8 cellular contexts compared by ENCODE assay signal in genomic region chr19:48859711-48860572, GRCh38. TPM values are rescaled to one million over a fixed set of nuclear protein-coding genes. Genes with fewer than 3 reads are reported as not detected.
A peak's percentile ranks its signal among the peaks of the same experiment; 100 is the strongest.
DNase-seq lines count a peak whose midpoint lies in the region; ATAC-seq and TF ChIP-seq lines count a peak whose summit lies in the region.

No MANE protein-coding gene starts in this region.

- TF ChIP-seq CTCF in DOHH2 (IDR thresholded peaks at IDR 0.05; ENCODE audit: low read depth, low read length, poor library complexity, severe bottlenecking) (no peak), ovary (IDR thresholded peaks at IDR 0.05) (no peak), PC-9 (conservative IDR thresholded peaks at IDR 0.05) (no peak)

- H3K36me3 ChIP-seq in DOHH2 (ENCODE audit: control insufficient read depth, low read length) (no peaks in the 10 kb centered on the region), mucosa of stomach (ENCODE audit: control insufficient read depth, insufficient read depth, low read length) (no peaks in the 10 kb centered on the region), ovary (no peaks in the 10 kb centered on the region), PC-9 (ENCODE audit: low read depth) (no peaks in the 10 kb centered on the region)

- intact Hi-C loops in ovary (cut with DNase I), result no loop called here
- intact Hi-C loops in PC-9 (cut with micrococcal nuclease; ENCODE audit: unreplicated experiment), result no loop called here

- no peak for DNase-seq in ovary
- no peak for DNase-seq in PC-9
- no peak for DNase-seq in HK-2 (ENCODE audit: unreplicated experiment)

- H3K4me3 Mint-ChIP-seq in activated T-helper 17 cell treated with anti-CD3 and anti-CD28 coated beads, Interleukin-2, amount 50 U/mL, for 72 hours, result peak overlapping the region; percentile 92

- H3K79me2 ChIP-seq in DOHH2 (ENCODE audit: control insufficient read depth, low read length) (no peaks in the 10 kb centered on the region), PC-9 (ENCODE audit: low read depth) (no peaks in the 10 kb centered on the region)

- H3K4me2 ChIP-seq in DOHH2 (ENCODE audit: low read length) (peak overlapping the region; percentile 59; the same call in 1 of the 2 replicates), PC-9 (no peak overlapping the region)

- H2AFZ ChIP-seq in PC-9, result no peak overlapping the region

- H3K9me3 Mint-ChIP-seq in activated T-helper 17 cell treated with anti-CD3 and anti-CD28 coated beads, Interleukin-2, amount 50 U/mL, for 72 hours, result no peaks in the 10 kb centered on the region

- H3K27me3 ChIP-seq in DOHH2 (ENCODE audit: control insufficient read depth, low read length) (no peaks in the 10 kb centered on the region), mucosa of stomach (ENCODE audit: control insufficient read depth, insufficient read depth, low read length) (no peaks in the 10 kb centered on the region), ovary (no peaks in the 10 kb centered on the region), PC-9 (ENCODE audit: insufficient read depth, low read depth) (peaks cover 12% of the 10 kb centered on the region)

- H3K4me1 ChIP-seq in DOHH2 (ENCODE audit: control insufficient read depth, low read length) (peaks cover 10% of the 10 kb centered on the region), mucosa of stomach (ENCODE audit: control insufficient read depth, insufficient read depth, low read length) (no peaks in the 10 kb centered on the region), ovary (ENCODE audit: insufficient read depth) (no peaks in the 10 kb centered on the region), PC-9 (replicated peaks; ENCODE audit: insufficient read depth) (no peaks in the 10 kb centered on the region)

- TF ChIP-seq EP300 in ovary (IDR thresholded peaks at IDR 0.05), result no peak

- POLR2A ChIA-PET in PC-9 (lab: Charles Lee; ENCODE audit: unreplicated experiment), result no interaction called here

- no peak for TF ChIP-seq POLR2A in ovary (IDR thresholded peaks at IDR 0.05)

- no peaks in the 10 kb centered on the region for H3F3A ChIP-seq in DOHH2 (ENCODE audit: control insufficient read depth, insufficient read depth)
- no peaks in the 10 kb centered on the region; the same call in 1 of the 2 replicates for H3F3A ChIP-seq in PC-9 (ENCODE audit: insufficient read depth, low read depth)

- H3K9me2 ChIP-seq in DOHH2 (replicated peaks; ENCODE audit: control insufficient read depth, low read length), result no peaks in the 10 kb centered on the region
- H3K9me2 ChIP-seq in PC-9 (ENCODE audit: insufficient read depth), result no peaks in the 10 kb centered on the region; the same call in 1 of the 2 replicates

- no peaks in the 10 kb centered on the region for H3K36me3 Mint-ChIP-seq in activated T-helper 17 cell treated with anti-CD3 and anti-CD28 coated beads, Interleukin-2, amount 50 U/mL, for 72 hours (ENCODE audit: low read depth)

- peak overlapping the region; percentile 38 for H3K9ac ChIP-seq in mucosa of stomach (ENCODE audit: low read length)

- no peak overlapping the region for H3K27ac Mint-ChIP-seq in activated T-helper 17 cell treated with anti-CD3 and anti-CD28 coated beads, Interleukin-2, amount 50 U/mL, for 72 hours

- H4K20me1 ChIP-seq in DOHH2 (ENCODE audit: control insufficient read depth, insufficient read depth, low read depth, low read length) (no peaks in the 10 kb centered on the region), PC-9 (ENCODE audit: insufficient read depth) (no peaks in the 10 kb centered on the region)

- H3K9me3 ChIP-seq in DOHH2 (ENCODE audit: control insufficient read depth, insufficient read depth, low read length) (no peaks in the 10 kb centered on the region), mucosa of stomach (ENCODE audit: control insufficient read depth, low read length) (no peaks in the 10 kb centered on the region), ovary (no peaks in the 10 kb centered on the region), PC-9 (ENCODE audit: insufficient read depth, low read depth) (no peaks in the 10 kb centered on the region)

- peak; percentile 66 for ATAC-seq in GM21619 (IDR thresholded peaks at IDR 0.05; ENCODE audit: unreplicated experiment)
- peak; percentile 36 for ATAC-seq in activated T-helper 17 cell treated with anti-CD3 and anti-CD28 coated beads, Interleukin-2, amount 50 U/mL, for 72 hours (replicated peaks)
- no peak for ATAC-seq in HG03457 (IDR thresholded peaks at IDR 0.05; ENCODE audit: unreplicated experiment)

- CTCF ChIA-PET in PC-9 (lab: Charles Lee), result no interaction called here

- 84 to 86% (median 86%) methylated on average over 30 of the region's 30 CpGs for WGBS in ovary, 3 donors

- no peaks in the 10 kb centered on the region for H3K27me3 Mint-ChIP-seq in activated T-helper 17 cell treated with anti-CD3 and anti-CD28 coated beads, Interleukin-2, amount 50 U/mL, for 72 hours

- no peak overlapping the region for H3K27ac ChIP-seq in DOHH2 (ENCODE audit: low read depth, low read length)
- no peak overlapping the region for H3K27ac ChIP-seq in ovary
- H3K27ac ChIP-seq in PC-9, result no peak overlapping the region

- BruUV-seq in PC-9 (replicated peaks; lab: Mats Ljungman, UMichigan), result no TSS peak

- no peak overlapping the region for H3K4me3 ChIP-seq in DOHH2 (ENCODE audit: low read length)
- no peak overlapping the region for H3K4me3 ChIP-seq in mucosa of stomach (ENCODE audit: low read length)
- H3K4me3 ChIP-seq in ovary, result no peak overlapping the region
- no peak overlapping the region for H3K4me3 ChIP-seq in PC-9

- H3K4me1 Mint-ChIP-seq in activated T-helper 17 cell treated with anti-CD3 and anti-CD28 coated beads, Interleukin-2, amount 50 U/mL, for 72 hours, result no peaks in the 10 kb centered on the region

RNA-seq across cellular contexts. Expression of gene PLEKHA4, which starts 8.5 kb away (rescaled TPM):
- total RNA-seq in activated T-helper 17 cell treated with anti-CD3 and anti-CD28 coated beads, Interleukin-2, amount 50 U/mL, for 72 hours, result 10 to 100 TPM in 1 of 2 donors, 1 to 10 TPM in 1; 6.5 to 17.6 TPM
- total RNA-seq in ovary (10 to 100 TPM; 18.3 to 96.5 (median 52.7) TPM), PC-9 (2021) (0.79 and 1.8 TPM in 2 replicates)
- polyA plus RNA-seq in ovary, result 10 to 100 TPM; 18.8 to 50.9 TPM

RNA-seq across cellular contexts. Expression of gene PPP1R15A, which starts 12.3 kb away (rescaled TPM):
- 100 to 1,000 TPM in 1 of 2 donors, 10 to 100 TPM in 1; 75.1 to 129 TPM for total RNA-seq in activated T-helper 17 cell treated with anti-CD3 and anti-CD28 coated beads, Interleukin-2, amount 50 U/mL, for 72 hours
- total RNA-seq in ovary, result 100 to 1,000 TPM in 1 of 7 donors, 10 to 100 TPM in 6; 22.8 to 156 (median 40.1) TPM
- polyA plus RNA-seq in ovary, result 10 to 100 TPM; 63.2 to 66.2 TPM
- 49.5 and 53.6 TPM in 2 replicates for total RNA-seq in PC-9 (2021)

RNA-seq across cellular contexts. Expression of gene HSD17B14, which starts 23.7 kb away (rescaled TPM):
- total RNA-seq in activated T-helper 17 cell treated with anti-CD3 and anti-CD28 coated beads, Interleukin-2, amount 50 U/mL, for 72 hours, result 1 to 10 TPM in 1 of 2 donors, not detected in 1; 1.6 TPM
- total RNA-seq in ovary (10 to 100 TPM; 22.9 to 82.8 (median 46.1) TPM), PC-9 (2021) (20.7 and 33.6 TPM in 2 replicates)
- polyA plus RNA-seq in ovary, result 10 to 100 TPM; 10.6 to 78.7 TPM

RNA-seq across cellular contexts. Expression of gene TULP2, which starts 38.6 kb away (rescaled TPM):
- total RNA-seq in activated T-helper 17 cell treated with anti-CD3 and anti-CD28 coated beads, Interleukin-2, amount 50 U/mL, for 72 hours, result not detected
- 1 to 10 TPM in 5 of 7 donors, not detected in 2; 1.8 to 3.3 (median 2.5) TPM for total RNA-seq in ovary
- under 1 TPM; 0.35 to 0.40 TPM for polyA plus RNA-seq in ovary
- not detected in 2 replicates for total RNA-seq in PC-9 (2021)

RNA-seq across cellular contexts. Expression of gene NUCB1, which starts 40.2 kb away (rescaled TPM):
- total RNA-seq in activated T-helper 17 cell treated with anti-CD3 and anti-CD28 coated beads, Interleukin-2, amount 50 U/mL, for 72 hours, result 100 to 1,000 TPM; 158 to 184 TPM
- total RNA-seq in ovary (100 to 1,000 TPM; 128 to 249 (median 189) TPM), PC-9 (2021) (185 and 216 TPM in 2 replicates)
- 100 to 1,000 TPM; 141 to 230 TPM for polyA plus RNA-seq in ovary
